Comparison of ENCODE assay signal across 1 cellular context in genomic region chrX:3181846-3182245, GRCh38.
TF ChIP-seq lines count a peak whose summit lies in the region.

No MANE protein-coding gene starts in this region.

TF ChIP-seq in H1, 55 proteins besides CTCF, POLR2A, EP300 and RAD21:
- no peak for TF ChIP-seq E2F6 (IDR thresholded peaks at IDR 0.05)
- no peak for TF ChIP-seq SP4 (IDR thresholded peaks at IDR 0.05; ENCODE audit: low read length)
- TF ChIP-seq SRF (IDR thresholded peaks at IDR 0.05; ENCODE audit: low read depth, low read length): no peak
- TF ChIP-seq RBBP5 (IDR thresholded peaks at IDR 0.05; ENCODE audit: borderline replicate concordance, low read depth, low read length): no peak
- no peak for TF ChIP-seq JUN (IDR thresholded peaks at IDR 0.05; ENCODE audit: low read depth, low read length)
- no peak for TF ChIP-seq RNF2 (IDR thresholded peaks at IDR 0.05; ENCODE audit: borderline replicate concordance, low read depth, low read length, missing control alignments, poor library complexity, severe bottlenecking)
- no peak for TF ChIP-seq CBX8 (IDR thresholded peaks at IDR 0.05; ENCODE audit: borderline replicate concordance, low read depth, low read length)
- no peak for TF ChIP-seq CHD1 (IDR thresholded peaks at IDR 0.05; ENCODE audit: low read depth, low read length)
- no peak for TF ChIP-seq ASH2L (IDR thresholded peaks at IDR 0.05; ENCODE audit: low read length)
- TF ChIP-seq SP1 (IDR thresholded peaks at IDR 0.05; ENCODE audit: low read depth, low read length): no peak
- TF ChIP-seq ATF2 (IDR thresholded peaks at IDR 0.05; ENCODE audit: low read length): no peak
TF ChIP-seq in H1: peak in this region for 0.
